8 cellular contexts compared by ENCODE assay signal in genomic region chr16:22372882-22373661, GRCh38. TPM values are rescaled to one million over a fixed set of nuclear protein-coding genes. Genes with fewer than 3 reads are reported as not detected.
DNase-seq lines count a peak whose midpoint lies in the region; ATAC-seq lines count a peak whose summit lies in the region.

No MANE protein-coding gene starts in this region.

- CTCF ChIA-PET in activated CD4-positive, alpha-beta T cell treated with anti-CD3 and anti-CD28 coated beads for 36 hours (lab: Charles Lee): interaction anchor here (0.6 to 2.1 kb wide), 10 partner anchors 8 to 363 kb away, joined by 3 to 11 read pairs (median 4); no protein-coding TSS in a partner anchor

- peak overlapping the region; percentile 97 for H3K4me3 Mint-ChIP-seq in activated CD4-positive, alpha-beta T cell treated with anti-CD3 and anti-CD28 coated beads for 36 hours

- no peaks in the 10 kb centered on the region for H3K27me3 Mint-ChIP-seq in activated CD4-positive, alpha-beta T cell treated with anti-CD3 and anti-CD28 coated beads for 36 hours

- peaks cover 51% of the 10 kb centered on the region for H3K4me1 Mint-ChIP-seq in activated CD4-positive, alpha-beta T cell treated with anti-CD3 and anti-CD28 coated beads for 36 hours

- peak overlapping the region; percentile 95 for H3K4me3 ChIP-seq in thymus (ENCODE audit: low read length)

- WGBS in thymus: 77% methylated on average over 14 of the region's 14 CpGs

- intact Hi-C loops in activated CD4-positive, alpha-beta T cell treated with anti-CD3 and anti-CD28 coated beads for 36 hours (cut with DNase I, micrococcal nuclease): loop anchor here (2.0 to 10.0 kb wide), 8 partner anchors 14 to 1568 kb away; partner anchors contain the start of genes ERI2 (in 1 of the 2), POLR3E (in 1 of the 2) and REXO5 (in 1 of the 2)

- DNase-seq in activated CD4-positive, alpha-beta T cell treated with anti-CD3 and anti-CD28 coated beads for 36 hours: peak; percentile 39
- no peak for DNase-seq in activated CD4-positive, alpha-beta T cell treated with anti-CD3 and anti-CD28 coated beads for 1 hour
- peak in 1 of 2 donors; percentile 20 for DNase-seq in activated naive CD4-positive, alpha-beta T cell treated with anti-CD3 and anti-CD28 coated beads, Interleukin-2, amount 50 U/mL, for 72 hours (ENCODE audit: low spot score in 2 of 2)
- peak; percentile 6 for DNase-seq in left kidney (ENCODE audit: low read depth, low spot score)
- no peak for DNase-seq in AG08396 (ENCODE audit: low spot score)
- no peak for DNase-seq in cerebellum (ENCODE audit: low spot score)

- POLR2A ChIA-PET in activated CD4-positive, alpha-beta T cell treated with anti-CD3 and anti-CD28 coated beads for 36 hours (lab: Charles Lee): interaction anchor here (0.6 to 2.6 kb wide), 5 partner anchors 13 to 1066 kb away, joined by 3 to 14 read pairs (median 3); no protein-coding TSS in a partner anchor

- peaks cover 22% of the 10 kb centered on the region for H3K36me3 Mint-ChIP-seq in activated CD4-positive, alpha-beta T cell treated with anti-CD3 and anti-CD28 coated beads for 36 hours (ENCODE audit: low read depth)
- H3K36me3 Mint-ChIP-seq in activated naive CD4-positive, alpha-beta T cell treated with anti-CD3 and anti-CD28 coated beads, Interleukin-2, amount 50 U/mL, for 72 hours: peaks cover 7% of the 10 kb centered on the region in 2 donors

- H3K9me3 ChIP-seq in thymus (ENCODE audit: control insufficient read depth): no peaks in the 10 kb centered on the region

- H3K27ac ChIP-seq in thymus (ENCODE audit: low read depth): peak overlapping the region; percentile 42

- ATAC-seq in activated CD4-positive, alpha-beta T cell treated with anti-CD3 and anti-CD28 coated beads for 36 hours: peak; percentile 18
- ATAC-seq in activated naive CD4-positive, alpha-beta T cell treated with anti-CD3 and anti-CD28 coated beads, Interleukin-2, amount 50 U/mL, for 72 hours: peak in 1 of 2 donors; percentile 11
- ATAC-seq in HG02840 (IDR thresholded peaks at IDR 0.05; ENCODE audit: low FRiP score, unreplicated experiment): no peak

- H3K9me3 Mint-ChIP-seq in activated CD4-positive, alpha-beta T cell treated with anti-CD3 and anti-CD28 coated beads for 36 hours (ENCODE audit: low read depth): no peaks in the 10 kb centered on the region
- H3K9me3 Mint-ChIP-seq in activated naive CD4-positive, alpha-beta T cell treated with anti-CD3 and anti-CD28 coated beads, Interleukin-2, amount 50 U/mL, for 72 hours: no peaks in the 10 kb centered on the region

- H3K36me3 ChIP-seq in thymus (ENCODE audit: control insufficient read depth, insufficient read depth): no peaks in the 10 kb centered on the region

- peak overlapping the region; percentile 95 for H3K27ac Mint-ChIP-seq in activated CD4-positive, alpha-beta T cell treated with anti-CD3 and anti-CD28 coated beads for 36 hours
- peak overlapping the region; percentile 96 to 97 for H3K27ac Mint-ChIP-seq in activated naive CD4-positive, alpha-beta T cell treated with anti-CD3 and anti-CD28 coated beads, Interleukin-2, amount 50 U/mL, for 72 hours

- H3K4me1 ChIP-seq in thymus (ENCODE audit: control insufficient read depth, insufficient read depth, low read length): peaks cover 20% of the 10 kb centered on the region

- no peaks in the 10 kb centered on the region for H3K27me3 ChIP-seq in thymus (ENCODE audit: control insufficient read depth, insufficient read depth)

RNA-seq across cellular contexts. Expression of gene CDR2, which starts 1.3 kb away (rescaled TPM):
- total RNA-seq in activated CD4-positive, alpha-beta T cell treated with anti-CD3 and anti-CD28 coated beads for 36 hours: 10 to 100 TPM; 29.5 to 33.7 TPM
- 10 to 100 TPM; 26.8 to 44.4 TPM for total RNA-seq in activated naive CD4-positive, alpha-beta T cell treated with anti-CD3 and anti-CD28 coated beads, Interleukin-2, amount 50 U/mL, for 72 hours
- polyA plus RNA-seq in thymus: 27.3 TPM
- 13.3 TPM for total RNA-seq in cerebellum

Comparison
In these comparisons a context has a peak if more than half of its experiments do, and no peak if none do; other contexts are left out.
1. DNase-seq: peak in activated CD4-positive, alpha-beta T cell treated with anti-CD3 and anti-CD28 coated beads for 36 hours (single experiment) and left kidney (single experiment); none in activated CD4-positive, alpha-beta T cell treated with anti-CD3 and anti-CD28 coated beads for 1 hour (single experiment), AG08396 (single experiment) and cerebellum (single experiment).